Comparison of ENCODE assay signal across 8 cellular contexts in the genomic region with DNA sequence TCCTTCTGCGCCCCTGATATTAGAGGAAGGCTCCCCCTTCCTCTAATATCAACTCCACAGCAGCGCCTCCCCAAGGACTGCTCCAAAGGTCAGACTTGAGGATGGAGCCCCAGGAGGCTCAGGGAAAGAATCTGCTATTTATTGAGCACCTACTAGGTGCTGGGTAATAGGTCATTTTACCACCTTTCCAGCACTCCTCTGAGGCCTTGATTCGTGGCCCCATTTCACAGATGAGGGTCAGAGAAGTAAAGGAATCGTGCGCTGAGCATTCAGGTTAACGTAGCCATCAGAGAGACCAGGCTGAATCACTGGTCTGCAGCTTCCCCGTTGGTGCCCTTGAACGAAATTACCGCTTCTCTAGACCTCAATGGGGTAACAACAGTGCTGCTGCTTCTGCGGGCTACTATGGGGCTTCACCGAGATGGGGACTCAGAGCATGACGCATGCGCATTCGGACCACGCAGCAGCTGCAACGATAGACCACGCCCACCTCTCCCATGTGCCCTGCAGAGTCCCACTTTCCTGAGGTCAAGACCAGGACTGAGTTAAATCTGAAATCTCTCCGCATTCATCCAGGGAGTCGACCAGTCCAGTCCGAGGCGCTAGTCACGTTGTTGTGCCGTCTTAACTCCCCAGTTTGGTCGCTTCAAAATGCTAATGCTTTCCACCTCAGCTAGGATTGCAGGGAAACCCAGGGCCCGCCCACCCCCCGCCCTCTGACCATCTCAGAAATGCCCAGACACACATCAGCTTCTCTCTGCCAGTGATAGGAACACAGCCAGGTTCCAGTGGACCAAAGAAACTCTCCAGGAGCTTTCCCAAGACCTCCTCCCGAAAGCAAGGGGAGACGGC. TPM values are rescaled to one million over a fixed set of nuclear protein-coding genes. Genes with fewer than 3 reads are reported as not detected.
DNase-seq lines count a peak whose midpoint lies in the region; ATAC-seq and TF ChIP-seq lines count a peak whose summit lies in the region.

No MANE protein-coding gene starts in this region.

- H3K27me3 ChIP-seq in dorsolateral prefrontal cortex (no peaks in the 10 kb centered on the region), uterus (no peaks in the 10 kb centered on the region)

- H3K36me3 ChIP-seq in uterus = no peaks in the 10 kb centered on the region

- intact Hi-C loops in dorsolateral prefrontal cortex (cut with DNase I) = no loop called here
- intact Hi-C loops in uterus (cut with DNase I; ENCODE audit: low total_unique reads) = no loop called here

- ATAC-seq in HG02571 (IDR thresholded peaks at IDR 0.05; ENCODE audit: unreplicated experiment) = no peak

- H3K4me3 ChIP-seq in dorsolateral prefrontal cortex (peak overlapping the region in 3 of 59 donors; percentile 12 to 17 (median 15)), uterus (no peak overlapping the region)

- H3K4me1 ChIP-seq in uterus = peaks cover 0 to 11% of the 10 kb centered on the region in 2 donors

- TF ChIP-seq POLR2A in uterus (IDR thresholded peaks at IDR 0.05) = no peak

- H3K9me3 ChIP-seq in uterus = no peaks in the 10 kb centered on the region

- TF ChIP-seq CTCF in dorsolateral prefrontal cortex (IDR thresholded peaks at IDR 0.05 in 54 of 56, conservative IDR thresholded peaks at IDR 0.05 in 2 of 56; ENCODE audit: low read depth in 1 of 56, partially characterized antibody in 56 of 56) (no peak), uterus (IDR thresholded peaks at IDR 0.05) (no peak)

- DNase-seq in stimulated activated CD4-positive, alpha-beta T cell treated with anti-CD3 and anti-CD28 coated beads, Interleukin-1b, Interleukin-23, amount 100 ng/mL, for 48 hours = peak; percentile 24
- no peak for DNase-seq in stimulated activated CD4-positive, alpha-beta T cell treated with anti-CD3 and anti-CD28 coated beads, Interleukin-4, amount 100 ng/mL, for 4 hours
- DNase-seq in dorsolateral prefrontal cortex = peak in 9 of 10 donors; percentile 56 to 80 (median 73)
- peak; percentile 43 to 50 for DNase-seq in lung microvascular endothelial cell (ENCODE audit: low read depth in 2 of 2)
- DNase-seq in uterus = peak; percentile 53 to 57
- DNase-seq in stimulated activated naive CD4-positive, alpha-beta T cell (lab: John Stamatoyannopoulos, UW) = no peak
- DNase-seq in NCI-H345 (lab: John Stamatoyannopoulos, UW) = no peak

- H3K27ac ChIP-seq in dorsolateral prefrontal cortex (peak overlapping the region in 32 of 59 donors; percentile 4 to 99 (median 40)), uterus (no peak overlapping the region)

RNA-seq across cellular contexts. Expression of gene CAMK2N1, which starts 12.9 kb away (rescaled TPM):
- 100 to 1,000 TPM; 248 to 798 (median 441) TPM for total RNA-seq in dorsolateral prefrontal cortex
- 0.40 and 0.87 TPM in 2 replicates for total RNA-seq in lung microvascular endothelial cell
- 10 to 100 TPM; 12.6 to 37.3 (median 19.4) TPM for total RNA-seq in uterus

RNA-seq across cellular contexts. Expression of gene MUL1, which starts 34.9 kb away (rescaled TPM):
- total RNA-seq in dorsolateral prefrontal cortex (10 to 100 TPM; 16.4 to 29.4 (median 23.6) TPM), lung microvascular endothelial cell (20.3 and 30.2 TPM in 2 replicates), uterus (10 to 100 TPM; 14.1 to 35.9 (median 29.3) TPM)

Comparison
In these comparisons a context has a peak if more than half of its experiments do, and no peak if none do; other contexts are left out.
1. DNase-seq: peak in stimulated activated CD4-positive, alpha-beta T cell treated with anti-CD3 and anti-CD28 coated beads, Interleukin-1b, Interleukin-23, amount 100 ng/mL, for 48 hours (single experiment), dorsolateral prefrontal cortex (9 of 10), lung microvascular endothelial cell (2 of 2) and uterus (2 of 2); none in stimulated activated CD4-positive, alpha-beta T cell treated with anti-CD3 and anti-CD28 coated beads, Interleukin-4, amount 100 ng/mL, for 4 hours (0 of 2), stimulated activated naive CD4-positive, alpha-beta T cell (0 of 6) and NCI-H345 (single experiment).
2. H3K27ac ChIP-seq: peak in dorsolateral prefrontal cortex (32 of 59); none in uterus (0 of 2).